ENCODE assay signal across 9 cellular contexts in genomic region chr12:54984602-54985376, GRCh38. TPM values are rescaled to one million over a fixed set of nuclear protein-coding genes. Genes with fewer than 3 reads are reported as not detected.
A peak's percentile ranks its signal among the peaks of the same experiment; 100 is the strongest.
DNase-seq lines count a peak whose midpoint lies in the region; ATAC-seq and TF ChIP-seq lines count a peak whose summit lies in the region.
"Had no signal": no experiment of that assay in that cellular context is flagged by ENCODE, and none has a peak within 500 bp of the region (broad histone marks: within the 10 kb centered on the region; RNA-seq: fewer than 3 reads in every experiment).

TSS of gene TESPA1 (minus strand) at chr12:54984762. CDS start at chr12:54974562, 10,200 bp downstream.

- H3K9me2 ChIP-seq in hepatocyte (replicated peaks; ENCODE audit: insufficient read depth), result no peaks in the 10 kb centered on the region

- H3K9me3 Mint-ChIP-seq in activated naive CD8-positive, alpha-beta T cell treated with anti-CD3 and anti-CD28 coated beads, Interleukin-2, amount 10 ng/mL, durations not matched to agents 7 days and 5 days, result no peaks in the 10 kb centered on the region

- H3K27ac ChIP-seq in gastrocnemius medialis, result no peak within 1 kb of the TSS
- no peak within 1 kb of the TSS for H3K27ac ChIP-seq in hepatocyte
- H3K27ac ChIP-seq: SJSA1 had no signal

- ATAC-seq in GM18907 (IDR thresholded peaks at IDR 0.05; ENCODE audit: unreplicated experiment), result peak; percentile 97
- ATAC-seq in HG03066 (IDR thresholded peaks at IDR 0.05; ENCODE audit: low read depth, unreplicated experiment), result peak; percentile 95
- peak; percentile 89 for ATAC-seq in activated naive CD8-positive, alpha-beta T cell treated with anti-CD3 and anti-CD28 coated beads, Interleukin-2, amount 10 ng/mL, durations not matched to agents 7 days and 5 days (ENCODE audit: low read depth)
- no peak for ATAC-seq in gastrocnemius medialis

- no peak within 1 kb of the TSS for H2AFZ ChIP-seq in hepatocyte

- H3K27ac Mint-ChIP-seq in activated naive CD8-positive, alpha-beta T cell treated with anti-CD3 and anti-CD28 coated beads, Interleukin-2, amount 10 ng/mL, durations not matched to agents 7 days and 5 days, result peak within 1 kb of the TSS; percentile 91

- H3K36me3 ChIP-seq in gastrocnemius medialis (no peaks in the 10 kb centered on the region), hepatocyte (replicated peaks; ENCODE audit: insufficient read depth, low read depth) (no peaks in the 10 kb centered on the region)
- H3K36me3 ChIP-seq: SJSA1 had no signal

- no peak within 1 kb of the TSS for H3K4me2 ChIP-seq in hepatocyte

- 78% methylated on average over 14 of the region's 14 CpGs for WGBS in hepatocyte (ENCODE audit: low lambda C conversion rate, missing lambda C conversion rate)

- DNase-seq in T-helper 2 cell (peak; percentile 49 to 97 (median 79)), gastrocnemius medialis (peak; percentile 23 to 35), NCI-H2171 (lab: John Stamatoyannopoulos, UW) (no peak), NCI-H2107 treated with DMSO at 0.1 percent for 48 hours (lab: John Stamatoyannopoulos, UW; ENCODE audit: unreplicated experiment) (no peak), hepatocyte (ENCODE audit: low spot score) (no peak)
- peak; percentile 78 for DNase-seq in activated naive CD8-positive, alpha-beta T cell treated with anti-CD3 and anti-CD28 coated beads, Interleukin-2, amount 10 ng/mL, durations not matched to agents 7 days and 5 days

- peak within 1 kb of the TSS; percentile 92 for H3K4me3 Mint-ChIP-seq in activated naive CD8-positive, alpha-beta T cell treated with anti-CD3 and anti-CD28 coated beads, Interleukin-2, amount 10 ng/mL, durations not matched to agents 7 days and 5 days

- peaks cover 0 to 4% of the 10 kb centered on the region in 2 donors for H3K4me1 ChIP-seq in gastrocnemius medialis
- H3K4me1 ChIP-seq in hepatocyte (ENCODE audit: insufficient read depth), result no peaks in the 10 kb centered on the region
- H3K4me1 ChIP-seq: SJSA1 had no signal

- H3K36me3 Mint-ChIP-seq in activated naive CD8-positive, alpha-beta T cell treated with anti-CD3 and anti-CD28 coated beads, Interleukin-2, amount 10 ng/mL, durations not matched to agents 7 days and 5 days, result peaks cover 31% of the 10 kb centered on the region

- H3K4me3 ChIP-seq in gastrocnemius medialis (no peak within 1 kb of the TSS), hepatocyte (no peak within 1 kb of the TSS)
- H3K4me3 ChIP-seq: SJSA1 had no signal

- in situ Hi-C loops in gastrocnemius medialis (cut with MboI; ENCODE audit: low sequenced_read_pairs in 4 of 4), result no loop called here

- no peaks in the 10 kb centered on the region for H3K79me2 ChIP-seq in hepatocyte

- TF ChIP-seq CTCF in gastrocnemius medialis (IDR thresholded peaks at IDR 0.05 in 4 of 5, conservative IDR thresholded peaks at IDR 0.05 in 1 of 5), result no peak
- no peak for TF ChIP-seq CTCF in hepatocyte (IDR thresholded peaks at IDR 0.05; ENCODE audit: poor library complexity)

- TF ChIP-seq POLR2A in gastrocnemius medialis (IDR thresholded peaks at IDR 0.05), result no peak

- intact Hi-C loops in gastrocnemius medialis (cut with DNase I; ENCODE audit: low total_unique reads), result no loop called here

- H3K27me3 ChIP-seq in gastrocnemius medialis, result no peaks in the 10 kb centered on the region
- H3K27me3 ChIP-seq in hepatocyte, result no peaks in the 10 kb centered on the region

- POLR2A ChIA-PET in activated naive CD8-positive, alpha-beta T cell treated with anti-CD3 and anti-CD28 coated beads, Interleukin-2, amount 10 ng/mL, durations not matched to agents 7 days and 5 days (lab: Charles Lee), result interaction anchor here (0.6 to 2.0 kb wide), 9 partner anchors 9 to 250 kb away, joined by 3 to 6 read pairs (median 3); no protein-coding TSS in a partner anchor

- no peaks in the 10 kb centered on the region for H4K20me1 ChIP-seq in hepatocyte (ENCODE audit: insufficient read depth, poor library complexity, severe bottlenecking)

- H3K4me1 Mint-ChIP-seq in activated naive CD8-positive, alpha-beta T cell treated with anti-CD3 and anti-CD28 coated beads, Interleukin-2, amount 10 ng/mL, durations not matched to agents 7 days and 5 days, result peaks cover 52% of the 10 kb centered on the region

- H3K9me3 ChIP-seq in gastrocnemius medialis (no peaks in the 10 kb centered on the region), hepatocyte (ENCODE audit: low read depth) (no peaks in the 10 kb centered on the region)
- H3K9me3 ChIP-seq: SJSA1 had no signal

- H3K27me3 Mint-ChIP-seq in activated naive CD8-positive, alpha-beta T cell treated with anti-CD3 and anti-CD28 coated beads, Interleukin-2, amount 10 ng/mL, durations not matched to agents 7 days and 5 days, result no peaks in the 10 kb centered on the region

RNA-seq across cellular contexts. Expression of gene TESPA1, which starts in this region (rescaled TPM):
- 100 to 1,000 TPM; 105 to 112 TPM for total RNA-seq in activated naive CD8-positive, alpha-beta T cell treated with anti-CD3 and anti-CD28 coated beads, Interleukin-2, amount 10 ng/mL, durations not matched to agents 7 days and 5 days
- total RNA-seq in gastrocnemius medialis (1 to 10 TPM in 1 of 4 donors, under 1 TPM in 1, not detected in 2; 0.94 to 1.1 TPM), hepatocyte (not detected in 2 replicates)
- polyA plus RNA-seq in hepatocyte, result not detected in 2 replicates

Comparison
In these comparisons a context has a peak if more than half of its experiments do, and no peak if none do; other contexts are left out.
1. RNA of gene TESPA1 (total RNA-seq): 105 to 112 TPM in activated naive CD8-positive, alpha-beta T cell treated with anti-CD3 and anti-CD28 coated beads, Interleukin-2, amount 10 ng/mL, durations not matched to agents 7 days and 5 days; 0.94 to 1.1 TPM in gastrocnemius medialis and not detected in hepatocyte; every median in the first group is over 10 times any median in the second.
2. ATAC-seq: peak in GM18907 (single experiment), HG03066 (single experiment) and activated naive CD8-positive, alpha-beta T cell treated with anti-CD3 and anti-CD28 coated beads, Interleukin-2, amount 10 ng/mL, durations not matched to agents 7 days and 5 days (single experiment); none in gastrocnemius medialis (0 of 2).
3. DNase-seq: peak in T-helper 2 cell (5 of 5), activated naive CD8-positive, alpha-beta T cell treated with anti-CD3 and anti-CD28 coated beads, Interleukin-2, amount 10 ng/mL, durations not matched to agents 7 days and 5 days (single experiment) and gastrocnemius medialis (2 of 2); none in NCI-H2171 (single experiment), NCI-H2107 treated with DMSO at 0.1 percent for 48 hours (single experiment) and hepatocyte (single experiment).